In the genomic region with DNA sequence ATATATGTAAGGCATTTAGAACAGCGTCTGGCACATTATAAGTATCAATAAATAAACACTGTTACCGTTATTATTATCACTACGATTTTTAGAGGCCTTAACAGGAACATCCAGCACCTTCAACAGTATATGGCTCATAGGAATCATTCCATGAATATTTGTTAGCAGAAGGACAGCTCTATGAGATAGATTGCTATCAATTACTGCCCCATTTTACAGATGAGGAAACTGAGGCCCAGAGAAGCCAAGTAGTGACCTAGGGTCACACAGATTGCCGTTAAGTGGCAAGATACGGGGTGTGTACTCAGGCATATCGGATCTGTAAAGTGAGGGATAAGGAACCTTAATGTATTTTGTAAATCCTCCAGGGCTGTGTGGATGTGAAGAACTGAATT, we compare ENCODE assay signal across 8 cellular contexts. TPM values are rescaled to one million over a fixed set of nuclear protein-coding genes. Genes with fewer than 3 reads are reported as not detected.
A peak's percentile ranks its signal among the peaks of the same experiment; 100 is the strongest.
DNase-seq lines count a peak whose midpoint lies in the region; ATAC-seq and TF ChIP-seq lines count a peak whose summit lies in the region.

No MANE protein-coding gene starts in this region.

- peak in 1 of 3 experiments; percentile 34 for TF ChIP-seq CTCF in ascending aorta (IDR thresholded peaks at IDR 0.05)
- TF ChIP-seq CTCF in liver (IDR thresholded peaks at IDR 0.05; ENCODE audit: low read depth, low read length, missing input control), result no peak
- no peak for TF ChIP-seq CTCF in thyroid gland (IDR thresholded peaks at IDR 0.05)

- no peaks in the 10 kb centered on the region for H3K27me3 ChIP-seq in ascending aorta
- no peaks in the 10 kb centered on the region for H3K27me3 ChIP-seq in liver (ENCODE audit: control insufficient read depth in 4 of 4, insufficient read depth in 4 of 4, low read length in 3 of 4)
- no peaks in the 10 kb centered on the region for H3K27me3 ChIP-seq in thyroid gland

- no peak for TF ChIP-seq RAD21 in liver (IDR thresholded peaks at IDR 0.05)

- H3K9me3 Mint-ChIP-seq in activated CD8-positive, alpha-beta memory T cell treated with anti-CD3 and anti-CD28 coated beads, Interleukin-2, amount 10 ng/mL, durations not matched to agents 7 days and 5 days (ENCODE audit: low read depth), result no peaks in the 10 kb centered on the region

- H3K9me3 ChIP-seq in ascending aorta (no peaks in the 10 kb centered on the region), liver (ENCODE audit: control insufficient read depth in 4 of 4, low read length in 3 of 4) (no peaks in the 10 kb centered on the region), thyroid gland (no peaks in the 10 kb centered on the region)

- H3K27ac ChIP-seq in ascending aorta (peak overlapping the region in 1 of 2 donors; percentile 97), liver (ENCODE audit: low read depth in 1 of 2, low read length in 2 of 2) (peak overlapping the region; percentile 94 to 95), thyroid gland (peak overlapping the region in 1 of 3 donors; percentile 88)

- H3K4me3 Mint-ChIP-seq in activated CD8-positive, alpha-beta memory T cell treated with anti-CD3 and anti-CD28 coated beads, Interleukin-2, amount 10 ng/mL, durations not matched to agents 7 days and 5 days, result peak overlapping the region; percentile 98

- H3K4me3 ChIP-seq in ascending aorta (peak overlapping the region; percentile 74 to 79), liver (ENCODE audit: low read depth in 1 of 3, low read length in 3 of 3) (peak overlapping the region; percentile 58 to 96 (median 61)), thyroid gland (replicated peaks in 1 of 3) (peak overlapping the region; percentile 33 to 68 (median 68))

- peaks cover 5 to 21% of the 10 kb centered on the region in 2 donors for H3K4me1 ChIP-seq in ascending aorta
- peaks cover 0 to 27% (median 18%) of the 10 kb centered on the region in 4 donors for H3K4me1 ChIP-seq in liver (ENCODE audit: control insufficient read depth in 4 of 4, insufficient read depth in 4 of 4, low read length in 3 of 4)
- peaks cover 18 to 21% of the 10 kb centered on the region in 2 donors for H3K4me1 ChIP-seq in thyroid gland

- peaks cover 3% of the 10 kb centered on the region for H3K27me3 Mint-ChIP-seq in activated CD8-positive, alpha-beta memory T cell treated with anti-CD3 and anti-CD28 coated beads, Interleukin-2, amount 10 ng/mL, durations not matched to agents 7 days and 5 days

- H3K36me3 Mint-ChIP-seq in activated CD8-positive, alpha-beta memory T cell treated with anti-CD3 and anti-CD28 coated beads, Interleukin-2, amount 10 ng/mL, durations not matched to agents 7 days and 5 days, result peaks cover 5% of the 10 kb centered on the region

- H3K4me1 Mint-ChIP-seq in activated CD8-positive, alpha-beta memory T cell treated with anti-CD3 and anti-CD28 coated beads, Interleukin-2, amount 10 ng/mL, durations not matched to agents 7 days and 5 days, result peaks cover 34% of the 10 kb centered on the region

- no peaks in the 10 kb centered on the region for H3K36me3 ChIP-seq in ascending aorta
- no peaks in the 10 kb centered on the region for H3K36me3 ChIP-seq in liver (ENCODE audit: control insufficient read depth in 4 of 4, insufficient read depth in 3 of 4, low read depth in 1 of 4, low read length in 3 of 4)
- H3K36me3 ChIP-seq in thyroid gland, result no peaks in the 10 kb centered on the region

- H3K27ac Mint-ChIP-seq in activated CD8-positive, alpha-beta memory T cell treated with anti-CD3 and anti-CD28 coated beads, Interleukin-2, amount 10 ng/mL, durations not matched to agents 7 days and 5 days, result peak overlapping the region; percentile 98

- 48% methylated on average over 6 of the region's 6 CpGs for WGBS in liver
- WGBS in thyroid gland, 2 donors, result 56 to 74% methylated on average over 4 to 6 of the region's 6 CpGs

- intact Hi-C loops in ascending aorta (cut with DNase I), result loop anchor here (1.0 to 5.0 kb wide), 5 partner anchors 29 to 351 kb away; no protein-coding TSS in a partner anchor
- intact Hi-C loops in thyroid gland (cut with DNase I), result no loop called here

- peak overlapping the region; percentile 13 to 53 for H3K9ac ChIP-seq in liver (ENCODE audit: low read depth in 1 of 2, low read length in 2 of 2)

- no peak for TF ChIP-seq POLR2A in thyroid gland (IDR thresholded peaks at IDR 0.05)

- no peak for ATAC-seq in activated CD8-positive, alpha-beta memory T cell treated with anti-CD3 and anti-CD28 coated beads, Interleukin-2, amount 10 ng/mL, durations not matched to agents 7 days and 5 days
- ATAC-seq in GM18867 (IDR thresholded peaks at IDR 0.05; ENCODE audit: unreplicated experiment), result no peak
- ATAC-seq in HG02759 (IDR thresholded peaks at IDR 0.05; ENCODE audit: unreplicated experiment), result no peak

- DNase-seq in activated CD8-positive, alpha-beta memory T cell treated with anti-CD3 and anti-CD28 coated beads, Interleukin-2, amount 10 ng/mL, durations not matched to agents 7 days and 5 days, result no peak
- no peak for DNase-seq in activated CD8-positive, alpha-beta memory T cell treated with anti-CD3 and anti-CD28 coated beads for 24 hours
- DNase-seq in ascending aorta (ENCODE audit: low spot score in 2 of 2), result no peak
- no peak for DNase-seq in thyroid gland
- no peak for DNase-seq in NCI-H1436 (lab: John Stamatoyannopoulos, UW)

- CTCF ChIA-PET in activated CD8-positive, alpha-beta memory T cell treated with anti-CD3 and anti-CD28 coated beads, Interleukin-2, amount 10 ng/mL, durations not matched to agents 7 days and 5 days (lab: Charles Lee), result interaction anchor here (0.8 to 8.9 kb wide), 24 partner anchors 9 to 1801 kb away, joined by 3 to 130 read pairs (median 4); partner anchors contain the start of genes CFAP251, RHOF, SETD1B and TMEM120B

TF ChIP-seq in liver, 16 proteins besides CTCF, POLR2A, EP300 and RAD21:
- TF ChIP-seq, protein P1, sequence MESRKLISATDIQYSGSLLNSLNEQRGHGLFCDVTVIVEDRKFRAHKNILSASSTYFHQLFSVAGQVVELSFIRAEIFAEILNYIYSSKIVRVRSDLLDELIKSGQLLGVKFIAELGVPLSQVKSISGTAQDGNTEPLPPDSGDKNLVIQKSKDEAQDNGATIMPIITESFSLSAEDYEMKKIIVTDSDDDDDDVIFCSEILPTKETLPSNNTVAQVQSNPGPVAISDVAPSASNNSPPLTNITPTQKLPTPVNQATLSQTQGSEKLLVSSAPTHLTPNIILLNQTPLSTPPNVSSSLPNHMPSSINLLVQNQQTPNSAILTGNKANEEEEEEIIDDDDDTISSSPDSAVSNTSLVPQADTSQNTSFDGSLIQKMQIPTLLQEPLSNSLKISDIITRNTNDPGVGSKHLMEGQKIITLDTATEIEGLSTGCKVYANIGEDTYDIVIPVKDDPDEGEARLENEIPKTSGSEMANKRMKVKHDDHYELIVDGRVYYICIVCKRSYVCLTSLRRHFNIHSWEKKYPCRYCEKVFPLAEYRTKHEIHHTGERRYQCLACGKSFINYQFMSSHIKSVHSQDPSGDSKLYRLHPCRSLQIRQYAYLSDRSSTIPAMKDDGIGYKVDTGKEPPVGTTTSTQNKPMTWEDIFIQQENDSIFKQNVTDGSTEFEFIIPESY (IDR thresholded peaks at IDR 0.05), result no peak
- TF ChIP-seq MAX (IDR thresholded peaks at IDR 0.05) (no peak), HNF4G (IDR thresholded peaks at IDR 0.05) (no peak), JUND (IDR thresholded peaks at IDR 0.05) (no peak), SP1 (IDR thresholded peaks at IDR 0.05) (no peak), FOXA1 (IDR thresholded peaks at IDR 0.05) (no peak), RXRA (IDR thresholded peaks at IDR 0.05) (no peak), TAF1 (conservative IDR thresholded peaks at IDR 0.05) (no peak), YY1 (IDR thresholded peaks at IDR 0.05) (no peak), EGR1 (IDR thresholded peaks at IDR 0.05; ENCODE audit: low read depth in 2 of 2) (no peak)
- TF ChIP-seq, protein P2, sequence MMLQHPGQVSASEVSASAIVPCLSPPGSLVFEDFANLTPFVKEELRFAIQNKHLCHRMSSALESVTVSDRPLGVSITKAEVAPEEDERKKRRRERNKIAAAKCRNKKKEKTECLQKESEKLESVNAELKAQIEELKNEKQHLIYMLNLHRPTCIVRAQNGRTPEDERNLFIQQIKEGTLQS (IDR thresholded peaks at IDR 0.05), result no peak

RNA-seq across cellular contexts. Expression of gene PSMD9, which starts 0.5 kb away (rescaled TPM):
- total RNA-seq in activated CD8-positive, alpha-beta memory T cell treated with anti-CD3 and anti-CD28 coated beads, Interleukin-2, amount 10 ng/mL, durations not matched to agents 7 days and 5 days, result 10 to 100 TPM; 61.9 to 63.5 TPM
- total RNA-seq in ascending aorta (49.8 TPM), liver (10 to 100 TPM; 39.0 to 52.3 TPM), thyroid gland (100 to 1,000 TPM in 2 of 4 donors, 10 to 100 TPM in 2; 67.9 to 149 (median 97.4) TPM)
- polyA plus RNA-seq in liver, result 10 to 100 TPM; 50.1 to 57.6 TPM

RNA-seq across cellular contexts. Expression of gene HPD, which starts 29.4 kb away (rescaled TPM):
- not detected for total RNA-seq in activated CD8-positive, alpha-beta memory T cell treated with anti-CD3 and anti-CD28 coated beads, Interleukin-2, amount 10 ng/mL, durations not matched to agents 7 days and 5 days
- 0.96 TPM for total RNA-seq in ascending aorta
- total RNA-seq in liver, result 100 to 1,000 TPM in 1 of 2 donors, 10 to 100 TPM in 1; 31.3 to 620 TPM
- 100 to 1,000 TPM; 397 to 812 TPM for polyA plus RNA-seq in liver
- total RNA-seq in thyroid gland, result 1 to 10 TPM in 1 of 4 donors, under 1 TPM in 2, not detected in 1; 0.39 to 1.2 (median 0.78) TPM

RNA-seq across cellular contexts. Expression of gene CFAP251, which starts 30.3 kb away (rescaled TPM):
- total RNA-seq in activated CD8-positive, alpha-beta memory T cell treated with anti-CD3 and anti-CD28 coated beads, Interleukin-2, amount 10 ng/mL, durations not matched to agents 7 days and 5 days, result under 1 TPM; 0.21 to 0.35 TPM
- total RNA-seq in ascending aorta, result 0.75 TPM
- 1 to 10 TPM; 1.6 to 4.0 TPM for total RNA-seq in liver
- 1 to 10 TPM; 1.8 to 2.1 TPM for polyA plus RNA-seq in liver
- total RNA-seq in thyroid gland, result 10 to 100 TPM; 17.7 to 27.0 (median 23.7) TPM

Comparison
In these comparisons a context has a peak if more than half of its experiments do, and no peak if none do; other contexts are left out.
1. RNA of gene HPD, which starts 29.4 kb away (total RNA-seq): 31.3 to 620 TPM in liver; 0.96 TPM in ascending aorta (single experiment), 0.39 to 1.2 TPM in thyroid gland and not detected in activated CD8-positive, alpha-beta memory T cell treated with anti-CD3 and anti-CD28 coated beads, Interleukin-2, amount 10 ng/mL, durations not matched to agents 7 days and 5 days; every median in the first group is over 10 times any median in the second.
2. Peak in every context shown above with its lines, with median percentiles within 50 percentile points of each other: H3K4me3 ChIP-seq.